Comparison of ENCODE assay signal across 22 cellular contexts in the genomic region with DNA sequence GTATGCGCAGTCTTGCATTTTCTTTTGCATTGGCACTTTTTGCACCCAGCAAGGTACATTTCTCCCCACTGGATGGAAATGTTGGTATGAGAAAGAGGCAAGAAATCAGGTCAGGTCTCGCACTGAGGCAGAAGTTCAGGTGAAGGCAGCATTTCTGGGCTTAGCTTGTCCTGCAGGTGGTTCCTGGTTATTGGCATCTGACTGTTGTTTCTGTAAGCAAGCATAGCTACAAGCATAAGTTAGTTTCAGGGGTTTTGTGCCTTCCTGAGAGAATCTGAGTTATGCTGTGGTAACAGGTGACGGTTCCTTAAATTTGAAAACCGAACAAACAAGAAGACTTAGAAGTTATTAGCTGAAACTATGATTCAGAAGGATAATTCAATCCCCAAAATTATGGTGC.
DNase-seq lines count a peak whose midpoint lies in the region; TF ChIP-seq lines count a peak whose summit lies in the region.
"Had no signal": no experiment of that assay in that cellular context is flagged by ENCODE, and none has a peak within 500 bp of the region (broad histone marks: within the 10 kb centered on the region; RNA-seq: fewer than 3 reads in every experiment).

No MANE protein-coding gene starts in this region.

- H3K4me2 ChIP-seq in MM.1S (ENCODE audit: low read depth, low read length) (peak overlapping the region; percentile 41; the same call in 1 of the 2 replicates), OCI-LY3 (ENCODE audit: low read length) (no peak overlapping the region)
- H3K4me2 ChIP-seq: A549; BLaER1 treated with 17β-estradiol and CSF1 and Interleukin-3, amounts not matched to agents 10 nM and 100 nM had no signal

- H2AFZ ChIP-seq in MM.1S (ENCODE audit: low read length) (no peak overlapping the region), OCI-LY3 (ENCODE audit: low read depth, low read length) (no peak overlapping the region)

- H3K27ac ChIP-seq in MM.1S (ENCODE audit: low read length) (peak overlapping the region; percentile 45; the same call in 1 of the 2 replicates), OCI-LY3 (ENCODE audit: low read length) (peak overlapping the region; percentile 17)
- H3K27ac ChIP-seq: 22Rv1; A549; BLaER1 treated with 17β-estradiol and CSF1 and Interleukin-3, amounts not matched to agents 10 nM and 100 nM; C4-2B had no signal

- TF ChIP-seq CTCF in GM12865 (IDR thresholded peaks at IDR 0.05; ENCODE audit: insufficient read depth, low read depth, low read length, missing control alignments) (no peak), MM.1S (IDR thresholded peaks at IDR 0.05; ENCODE audit: low read length) (no peak), OCI-LY3 (IDR thresholded peaks at IDR 0.05; ENCODE audit: low read depth, low read length) (no peak)

- no peaks in the 10 kb centered on the region for H3K27me3 ChIP-seq in MM.1S (replicated peaks; ENCODE audit: insufficient read depth, low read length)
- H3K27me3 ChIP-seq in OCI-LY3 (ENCODE audit: low read depth, low read length): no peaks in the 10 kb centered on the region
- H3K27me3 ChIP-seq: BLaER1 treated with 17β-estradiol and CSF1 and Interleukin-3, amounts not matched to agents 10 nM and 100 nM had no signal

- H4K20me1 ChIP-seq in MM.1S (ENCODE audit: insufficient read depth, low read length) (no peaks in the 10 kb centered on the region), OCI-LY3 (ENCODE audit: insufficient read depth, low read length) (no peaks in the 10 kb centered on the region)
- H4K20me1 ChIP-seq: BLaER1 treated with 17β-estradiol and CSF1 and Interleukin-3, amounts not matched to agents 10 nM and 100 nM had no signal

- H3K9ac ChIP-seq in MM.1S (ENCODE audit: low read length) (no peak overlapping the region), OCI-LY3 (ENCODE audit: low read length) (no peak overlapping the region)
- H3K9ac ChIP-seq: BLaER1 treated with 17β-estradiol and CSF1 and Interleukin-3, amounts not matched to agents 10 nM and 100 nM had no signal

- no peaks in the 10 kb centered on the region for H3K79me2 ChIP-seq in MM.1S (ENCODE audit: low read length)
- no peaks in the 10 kb centered on the region for H3K79me2 ChIP-seq in OCI-LY3 (ENCODE audit: low read length)

- H3K4me1 ChIP-seq in MM.1S (ENCODE audit: low read length): peaks cover 21% of the 10 kb centered on the region
- H3K4me1 ChIP-seq in OCI-LY3 (ENCODE audit: low read length): peaks cover 39% of the 10 kb centered on the region
- H3K4me1 ChIP-seq: A549; BLaER1 treated with 17β-estradiol and CSF1 and Interleukin-3, amounts not matched to agents 10 nM and 100 nM; Caco-2 had no signal

- DNase-seq in GM12865 (ENCODE audit: low read depth) (peak; percentile 56), MM.1S (peak; percentile 73), RPMI8226 (peak; percentile 25), HPDE6-E6E7 (ENCODE audit: extremely low spot score) (no peak), mesenteric fat pad (ENCODE audit: low spot score) (no peak), HUDEP-2 (lab: John Stamatoyannopoulos, UW; ENCODE audit: unreplicated experiment in 76 of 76) (no peak)
- DNase-seq: AML-193; Caco-2; Calu3; CD4-positive, alpha-beta T cell; CD8-positive, alpha-beta T cell; DMS153; DMS53; DMS79; DND-41; EL; GDM1 had no signal

- H3K36me3 ChIP-seq in MM.1S (replicated peaks; ENCODE audit: insufficient read depth, low read length) (no peaks in the 10 kb centered on the region), OCI-LY3 (replicated peaks; ENCODE audit: low read depth, low read length) (peaks cover 37% of the 10 kb centered on the region)
- H3K36me3 ChIP-seq: BLaER1 treated with 17β-estradiol and CSF1 and Interleukin-3, amounts not matched to agents 10 nM and 100 nM had no signal

- H3K9me2 ChIP-seq in MM.1S (replicated peaks; ENCODE audit: insufficient read depth, low read length): no peaks in the 10 kb centered on the region

- H3K4me3 ChIP-seq in GM12865 (ENCODE audit: low read depth, low read length): no peak overlapping the region
- no peak overlapping the region for H3K4me3 ChIP-seq in MM.1S (ENCODE audit: low read length)
- H3K4me3 ChIP-seq in OCI-LY3 (ENCODE audit: low read length): no peak overlapping the region
- H3K4me3 ChIP-seq: A549; BLaER1 treated with 17β-estradiol and CSF1 and Interleukin-3, amounts not matched to agents 10 nM and 100 nM had no signal

- H3K9me3 ChIP-seq in MM.1S (replicated peaks; ENCODE audit: insufficient read depth, low read length): no peaks in the 10 kb centered on the region
- H3K9me3 ChIP-seq in OCI-LY3 (ENCODE audit: insufficient read depth, low read length): peaks cover 28% of the 10 kb centered on the region; the same call in 1 of the 2 replicates
- H3K9me3 ChIP-seq: A549, Caco-2 had no signal

- H3F3A ChIP-seq in MM.1S (ENCODE audit: insufficient read depth, low read length): peaks cover 12% of the 10 kb centered on the region

Comparison
In these comparisons a context has a peak if more than half of its experiments do, and no peak if none do; other contexts are left out.
1. DNase-seq: peak in GM12865 (single experiment), MM.1S (single experiment) and RPMI8226 (single experiment); none in HPDE6-E6E7 (single experiment), mesenteric fat pad (single experiment) and HUDEP-2 (0 of 76).